Comparison of ENCODE assay signal across 1 cellular context in the genomic region with DNA sequence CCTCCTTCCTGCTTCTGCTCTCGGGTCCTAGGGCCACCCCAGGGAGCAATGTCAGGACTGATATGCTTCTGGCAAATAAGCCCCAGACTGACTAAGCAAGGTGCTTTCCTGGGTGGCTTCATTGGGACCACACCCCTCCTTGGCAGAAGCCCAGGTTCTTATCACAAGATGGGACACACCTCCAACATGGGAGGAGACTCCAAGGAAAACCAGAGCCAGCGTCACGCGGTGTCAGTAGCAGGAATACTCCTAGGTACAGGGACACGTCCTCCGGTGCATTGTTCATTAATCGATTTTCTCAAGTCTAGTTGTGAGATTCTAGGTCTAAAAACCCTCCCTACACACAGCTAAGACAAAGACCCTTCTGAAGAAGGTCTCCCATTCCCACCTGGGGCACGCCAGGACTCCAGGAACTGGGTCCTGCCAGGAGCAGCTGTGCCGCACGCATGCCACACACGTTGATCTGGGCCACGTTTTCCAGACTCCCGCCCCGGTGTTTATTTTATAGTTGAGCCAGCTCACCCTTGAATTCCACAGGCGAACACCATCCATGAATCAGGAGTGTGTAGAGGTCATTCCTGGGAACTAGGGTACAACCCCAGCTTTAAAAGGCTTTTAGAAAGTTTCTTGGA.
A peak's percentile ranks its signal among the peaks of the same experiment; 100 is the strongest.
TF ChIP-seq lines count a peak whose summit lies in the region.

No MANE protein-coding gene starts in this region.

TF ChIP-seq in HepG2, 621 proteins besides CTCF, POLR2A, EP300 and RAD21 (continued from another document and continues in another):
- TF ChIP-seq ZNF609 (CRISPR knock-in tag; IDR thresholded peaks at IDR 0.05; ENCODE audit: borderline replicate concordance), result no peak
- peak; percentile 35; the same call in 1 of the 2 replicates for TF ChIP-seq HOXA3 (CRISPR knock-in tag; IDR thresholded peaks at IDR 0.05)
- TF ChIP-seq ZNF891 (CRISPR knock-in tag; IDR thresholded peaks at IDR 0.05), result no peak
- TF ChIP-seq DMTF1 (CRISPR knock-in tag; IDR thresholded peaks at IDR 0.05), result no peak
- TF ChIP-seq HNRNPLL (IDR thresholded peaks at IDR 0.05; ENCODE audit: low read depth, low read length, poor library complexity, severe bottlenecking), result no peak
- TF ChIP-seq, protein P1, sequence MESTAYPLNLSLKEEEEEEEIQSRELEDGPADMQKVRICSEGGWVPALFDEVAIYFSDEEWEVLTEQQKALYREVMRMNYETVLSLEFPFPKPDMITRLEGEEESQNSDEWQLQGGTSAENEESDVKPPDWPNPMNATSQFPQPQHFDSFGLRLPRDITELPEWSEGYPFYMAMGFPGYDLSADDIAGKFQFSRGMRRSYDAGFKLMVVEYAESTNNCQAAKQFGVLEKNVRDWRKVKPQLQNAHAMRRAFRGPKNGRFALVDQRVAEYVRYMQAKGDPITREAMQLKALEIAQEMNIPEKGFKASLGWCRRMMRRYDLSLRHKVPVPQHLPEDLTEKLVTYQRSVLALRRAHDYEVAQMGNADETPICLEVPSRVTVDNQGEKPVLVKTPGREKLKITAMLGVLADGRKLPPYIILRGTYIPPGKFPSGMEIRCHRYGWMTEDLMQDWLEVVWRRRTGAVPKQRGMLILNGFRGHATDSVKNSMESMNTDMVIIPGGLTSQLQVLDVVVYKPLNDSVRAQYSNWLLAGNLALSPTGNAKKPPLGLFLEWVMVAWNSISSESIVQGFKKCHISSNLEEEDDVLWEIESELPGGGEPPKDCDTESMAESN (CRISPR knock-in tag; conservative IDR thresholded peaks at IDR 0.05), result 0 out of 2 replicates have a peak, but pooled peaks have one; percentile 43
- TF ChIP-seq, protein P2, sequence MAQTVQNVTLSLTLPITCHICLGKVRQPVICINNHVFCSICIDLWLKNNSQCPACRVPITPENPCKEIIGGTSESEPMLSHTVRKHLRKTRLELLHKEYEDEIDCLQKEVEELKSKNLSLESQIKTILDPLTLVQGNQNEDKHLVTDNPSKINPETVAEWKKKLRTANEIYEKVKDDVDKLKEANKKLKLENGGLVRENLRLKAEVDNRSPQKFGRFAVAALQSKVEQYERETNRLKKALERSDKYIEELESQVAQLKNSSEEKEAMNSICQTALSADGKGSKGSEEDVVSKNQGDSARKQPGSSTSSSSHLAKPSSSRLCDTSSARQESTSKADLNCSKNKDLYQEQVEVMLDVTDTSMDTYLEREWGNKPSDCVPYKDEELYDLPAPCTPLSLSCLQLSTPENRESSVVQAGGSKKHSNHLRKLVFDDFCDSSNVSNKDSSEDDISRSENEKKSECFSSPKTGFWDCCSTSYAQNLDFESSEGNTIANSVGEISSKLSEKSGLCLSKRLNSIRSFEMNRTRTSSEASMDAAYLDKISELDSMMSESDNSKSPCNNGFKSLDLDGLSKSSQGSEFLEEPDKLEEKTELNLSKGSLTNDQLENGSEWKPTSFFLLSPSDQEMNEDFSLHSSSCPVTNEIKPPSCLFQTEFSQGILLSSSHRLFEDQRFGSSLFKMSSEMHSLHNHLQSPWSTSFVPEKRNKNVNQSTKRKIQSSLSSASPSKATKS (CRISPR knock-in tag; IDR thresholded peaks at IDR 0.05), result no peak
- no peak for TF ChIP-seq SRSF1 (optimal IDR thresholded peaks at IDR 0.05; ENCODE audit: low read depth, low read length)
- TF ChIP-seq SSRP1 (CRISPR knock-in tag; IDR thresholded peaks at IDR 0.05), result no peak
- no peak for TF ChIP-seq ZMAT3 (CRISPR knock-in tag; conservative IDR thresholded peaks at IDR 0.05)
- TF ChIP-seq ARNT (IDR thresholded peaks at IDR 0.05), result no peak
- TF ChIP-seq MYC (CRISPR knock-in tag; IDR thresholded peaks at IDR 0.05; ENCODE audit: borderline replicate concordance), result peak; percentile 29; the same call in 1 of the 2 replicates
- TF ChIP-seq MED8 (CRISPR knock-in tag; IDR thresholded peaks at IDR 0.05; ENCODE audit: insufficient replicate concordance), result no peak
- TF ChIP-seq FOSL1 (CRISPR knock-in tag; IDR thresholded peaks at IDR 0.05; ENCODE audit: borderline replicate concordance), result no peak
- no peak for TF ChIP-seq ZKSCAN8 (CRISPR knock-in tag; IDR thresholded peaks at IDR 0.05; ENCODE audit: borderline replicate concordance)
- TF ChIP-seq GABPB1 (CRISPR knock-in tag; IDR thresholded peaks at IDR 0.05), result 0 out of 2 replicates have a peak, but pooled peaks have one; percentile 7
- TF ChIP-seq, protein P3, sequence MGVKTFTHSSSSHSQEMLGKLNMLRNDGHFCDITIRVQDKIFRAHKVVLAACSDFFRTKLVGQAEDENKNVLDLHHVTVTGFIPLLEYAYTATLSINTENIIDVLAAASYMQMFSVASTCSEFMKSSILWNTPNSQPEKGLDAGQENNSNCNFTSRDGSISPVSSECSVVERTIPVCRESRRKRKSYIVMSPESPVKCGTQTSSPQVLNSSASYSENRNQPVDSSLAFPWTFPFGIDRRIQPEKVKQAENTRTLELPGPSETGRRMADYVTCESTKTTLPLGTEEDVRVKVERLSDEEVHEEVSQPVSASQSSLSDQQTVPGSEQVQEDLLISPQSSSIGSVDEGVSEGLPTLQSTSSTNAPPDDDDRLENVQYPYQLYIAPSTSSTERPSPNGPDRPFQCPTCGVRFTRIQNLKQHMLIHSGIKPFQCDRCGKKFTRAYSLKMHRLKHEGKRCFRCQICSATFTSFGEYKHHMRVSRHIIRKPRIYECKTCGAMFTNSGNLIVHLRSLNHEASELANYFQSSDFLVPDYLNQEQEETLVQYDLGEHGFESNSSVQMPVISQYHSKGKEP (CRISPR knock-in tag; IDR thresholded peaks at IDR 0.05), result no peak
- TF ChIP-seq SRY (CRISPR knock-in tag; IDR thresholded peaks at IDR 0.05), result no peak
- no peak for TF ChIP-seq ZNF781 (CRISPR knock-in tag; IDR thresholded peaks at IDR 0.05; ENCODE audit: borderline replicate concordance, not compliant biosample characterization)
- TF ChIP-seq KLF11 (CRISPR knock-in tag; IDR thresholded peaks at IDR 0.05), result no peak
- peak; percentile 44; the same call in 1 of the 2 replicates for TF ChIP-seq TBX2 (CRISPR knock-in tag; IDR thresholded peaks at IDR 0.05; ENCODE audit: borderline replicate concordance)
- TF ChIP-seq ZBTB38 (CRISPR knock-in tag; IDR thresholded peaks at IDR 0.05), result no peak
- no peak for TF ChIP-seq ATRX (CRISPR knock-in tag; IDR thresholded peaks at IDR 0.05; ENCODE audit: borderline replicate concordance)
- TF ChIP-seq ZNF772 (CRISPR knock-in tag; IDR thresholded peaks at IDR 0.05), result no peak
- TF ChIP-seq ZNF354B (CRISPR knock-in tag; IDR thresholded peaks at IDR 0.05), result 0 out of 2 replicates have a peak, but pooled peaks have one; percentile 31
- TF ChIP-seq TEAD3 (CRISPR knock-in tag; optimal IDR thresholded peaks at IDR 0.05; ENCODE audit: borderline replicate concordance), result peak; percentile 65
- no peak for TF ChIP-seq MIXL1 (CRISPR knock-in tag; IDR thresholded peaks at IDR 0.05)
- TF ChIP-seq, protein P4, sequence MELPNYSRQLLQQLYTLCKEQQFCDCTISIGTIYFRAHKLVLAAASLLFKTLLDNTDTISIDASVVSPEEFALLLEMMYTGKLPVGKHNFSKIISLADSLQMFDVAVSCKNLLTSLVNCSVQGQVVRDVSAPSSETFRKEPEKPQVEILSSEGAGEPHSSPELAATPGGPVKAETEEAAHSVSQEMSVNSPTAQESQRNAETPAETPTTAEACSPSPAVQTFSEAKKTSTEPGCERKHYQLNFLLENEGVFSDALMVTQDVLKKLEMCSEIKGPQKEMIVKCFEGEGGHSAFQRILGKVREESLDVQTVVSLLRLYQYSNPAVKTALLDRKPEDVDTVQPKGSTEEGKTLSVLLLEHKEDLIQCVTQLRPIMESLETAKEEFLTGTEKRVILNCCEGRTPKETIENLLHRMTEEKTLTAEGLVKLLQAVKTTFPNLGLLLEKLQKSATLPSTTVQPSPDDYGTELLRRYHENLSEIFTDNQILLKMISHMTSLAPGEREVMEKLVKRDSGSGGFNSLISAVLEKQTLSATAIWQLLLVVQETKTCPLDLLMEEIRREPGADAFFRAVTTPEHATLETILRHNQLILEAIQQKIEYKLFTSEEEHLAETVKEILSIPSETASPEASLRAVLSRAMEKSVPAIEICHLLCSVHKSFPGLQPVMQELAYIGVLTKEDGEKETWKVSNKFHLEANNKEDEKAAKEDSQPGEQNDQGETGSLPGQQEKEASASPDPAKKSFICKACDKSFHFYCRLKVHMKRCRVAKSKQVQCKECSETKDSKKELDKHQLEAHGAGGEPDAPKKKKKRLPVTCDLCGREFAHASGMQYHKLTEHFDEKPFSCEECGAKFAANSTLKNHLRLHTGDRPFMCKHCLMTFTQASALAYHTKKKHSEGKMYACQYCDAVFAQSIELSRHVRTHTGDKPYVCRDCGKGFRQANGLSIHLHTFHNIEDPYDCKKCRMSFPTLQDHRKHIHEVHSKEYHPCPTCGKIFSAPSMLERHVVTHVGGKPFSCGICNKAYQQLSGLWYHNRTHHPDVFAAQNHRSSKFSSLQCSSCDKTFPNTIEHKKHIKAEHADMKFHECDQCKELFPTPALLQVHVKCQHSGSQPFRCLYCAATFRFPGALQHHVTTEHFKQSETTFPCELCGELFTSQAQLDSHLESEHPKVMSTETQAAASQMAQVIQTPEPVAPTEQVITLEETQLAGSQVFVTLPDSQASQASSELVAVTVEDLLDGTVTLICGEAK (IDR thresholded peaks at IDR 0.05), result no peak
- TF ChIP-seq, protein P4 (CRISPR knock-in tag; IDR thresholded peaks at IDR 0.05), result no peak
